In the genomic region with DNA sequence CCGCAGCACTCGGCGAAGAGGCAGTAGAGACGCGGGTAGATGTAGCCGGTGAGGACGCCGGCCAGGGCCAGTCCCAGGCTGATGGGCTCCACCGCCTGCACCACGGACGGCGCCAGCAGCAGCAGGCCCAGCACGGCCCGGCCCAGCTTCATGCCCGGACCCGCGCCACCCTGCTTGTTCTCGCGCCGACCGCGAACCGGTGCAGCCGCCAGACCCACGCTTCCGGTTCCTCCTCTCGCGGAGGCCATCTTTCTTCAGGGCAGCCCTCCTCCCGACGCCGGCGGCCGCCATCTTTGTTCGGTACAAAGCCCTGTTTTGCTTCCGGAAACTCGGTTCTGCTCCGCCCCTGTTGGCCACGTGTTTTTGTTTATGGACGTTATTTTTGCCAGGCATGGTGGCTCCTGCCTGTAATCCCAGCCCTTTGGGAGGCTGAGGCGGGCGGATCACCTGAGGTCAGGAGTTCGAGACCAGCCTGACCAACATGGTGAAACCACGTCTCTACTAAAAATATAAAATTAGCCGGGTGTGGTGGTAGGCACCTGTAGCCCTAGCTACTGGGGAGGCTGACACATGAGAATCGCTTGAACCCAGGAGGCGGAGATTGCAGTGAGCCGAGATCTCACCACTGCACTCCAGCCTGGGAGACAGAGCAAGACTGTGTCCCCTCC, we compare ENCODE assay signal across 8 cellular contexts. TPM values are rescaled to one million over a fixed set of nuclear protein-coding genes. Genes with fewer than 3 reads are reported as not detected.
A peak's percentile ranks its signal among the peaks of the same experiment; 100 is the strongest.
DNase-seq lines count a peak whose midpoint lies in the region; ATAC-seq and TF ChIP-seq lines count a peak whose summit lies in the region.

A gene with protein sequence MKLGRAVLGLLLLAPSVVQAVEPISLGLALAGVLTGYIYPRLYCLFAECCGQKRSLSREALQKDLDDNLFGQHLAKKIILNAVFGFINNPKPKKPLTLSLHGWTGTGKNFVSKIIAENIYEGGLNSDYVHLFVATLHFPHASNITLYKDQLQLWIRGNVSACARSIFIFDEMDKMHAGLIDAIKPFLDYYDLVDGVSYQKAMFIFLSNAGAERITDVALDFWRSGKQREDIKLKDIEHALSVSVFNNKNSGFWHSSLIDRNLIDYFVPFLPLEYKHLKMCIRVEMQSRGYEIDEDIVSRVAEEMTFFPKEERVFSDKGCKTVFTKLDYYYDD (minus strand): TSS at position 203 of the 668 bp plus-strand sequence. CDS start 51 bp downstream, at position 152.

- DNase-seq in Daoy (ENCODE audit: low read depth) = peak; percentile 96
- peak; percentile 91 for DNase-seq in H4 (ENCODE audit: low spot score)
- peak; percentile 94 for DNase-seq in M059J (ENCODE audit: low read depth)
- DNase-seq in SHP77 (lab: John Stamatoyannopoulos, UW) = peak; percentile 92 to 96
- DNase-seq in activated effector memory CD4-positive, alpha-beta T cell treated with anti-CD3 and anti-CD28 coated beads, Interleukin-2, amount 50 U/mL, for 16 hours = peak; percentile 97
- DNase-seq in fibroblast of the conjunctiva (ENCODE audit: low read depth) = peak; percentile 91
- DNase-seq in nephron progenitor cell = peak; percentile 91
- peak; percentile 88 to 93 for DNase-seq in stimulated activated naive CD8-positive, alpha-beta T cell treated with anti-CD3 and anti-CD28 coated beads, Interleukin-15, amount 100 ng/mL, for 72 hours

- TF ChIP-seq CTCF in nephron progenitor cell (IDR thresholded peaks at IDR 0.05) = no peak

- peak within 1 kb of the TSS; percentile 72 for H3K27ac Mint-ChIP-seq in nephron progenitor cell
- H3K27ac Mint-ChIP-seq in stimulated activated naive CD8-positive, alpha-beta T cell treated with anti-CD3 and anti-CD28 coated beads, Interleukin-15, amount 100 ng/mL, for 72 hours = peak within 1 kb of the TSS; percentile 91 to 97

- peak; percentile 91 for ATAC-seq in stimulated activated naive CD8-positive, alpha-beta T cell treated with anti-CD3 and anti-CD28 coated beads, Interleukin-15, amount 100 ng/mL, for 72 hours

- no peaks in the 10 kb centered on the region for H3K27me3 Mint-ChIP-seq in nephron progenitor cell (ENCODE audit: low read depth, poor library complexity)
- H3K27me3 Mint-ChIP-seq in stimulated activated naive CD8-positive, alpha-beta T cell treated with anti-CD3 and anti-CD28 coated beads, Interleukin-15, amount 100 ng/mL, for 72 hours = no peaks in the 10 kb centered on the region

- peak within 1 kb of the TSS; percentile 87 for H3K4me3 Mint-ChIP-seq in nephron progenitor cell
- peak within 1 kb of the TSS; percentile 89 to 94 for H3K4me3 Mint-ChIP-seq in stimulated activated naive CD8-positive, alpha-beta T cell treated with anti-CD3 and anti-CD28 coated beads, Interleukin-15, amount 100 ng/mL, for 72 hours

- no peaks in the 10 kb centered on the region for H3K9me3 Mint-ChIP-seq in nephron progenitor cell
- no peaks in the 10 kb centered on the region for H3K9me3 Mint-ChIP-seq in stimulated activated naive CD8-positive, alpha-beta T cell treated with anti-CD3 and anti-CD28 coated beads, Interleukin-15, amount 100 ng/mL, for 72 hours

- peaks cover 20% of the 10 kb centered on the region for H3K36me3 Mint-ChIP-seq in nephron progenitor cell (ENCODE audit: low read depth)

- peaks cover 12% of the 10 kb centered on the region for H3K4me1 Mint-ChIP-seq in nephron progenitor cell
- H3K4me1 Mint-ChIP-seq in stimulated activated naive CD8-positive, alpha-beta T cell treated with anti-CD3 and anti-CD28 coated beads, Interleukin-15, amount 100 ng/mL, for 72 hours = peaks cover 12% of the 10 kb centered on the region

RNA-seq across cellular contexts. Expression of the gene that starts here (rescaled TPM):
- total RNA-seq in Daoy (2014; rRNA removed; shearing (Covaris generic)) = 30.9 and 31.8 TPM in 2 replicates
- 37.1 and 73.7 TPM in 2 replicates for total RNA-seq in H4 (2014; rRNA removed; shearing (Covaris generic))
- total RNA-seq in M059J (2014; rRNA removed; shearing (Covaris generic)) = 100 and 104 TPM in 2 replicates

Comparison
In these comparisons a context has a peak if more than half of its experiments do, and no peak if none do; other contexts are left out.
1. Peak in every context shown above with its lines: DNase-seq and ATAC-seq.